2 cellular contexts compared by ENCODE assay signal in the genomic region with DNA sequence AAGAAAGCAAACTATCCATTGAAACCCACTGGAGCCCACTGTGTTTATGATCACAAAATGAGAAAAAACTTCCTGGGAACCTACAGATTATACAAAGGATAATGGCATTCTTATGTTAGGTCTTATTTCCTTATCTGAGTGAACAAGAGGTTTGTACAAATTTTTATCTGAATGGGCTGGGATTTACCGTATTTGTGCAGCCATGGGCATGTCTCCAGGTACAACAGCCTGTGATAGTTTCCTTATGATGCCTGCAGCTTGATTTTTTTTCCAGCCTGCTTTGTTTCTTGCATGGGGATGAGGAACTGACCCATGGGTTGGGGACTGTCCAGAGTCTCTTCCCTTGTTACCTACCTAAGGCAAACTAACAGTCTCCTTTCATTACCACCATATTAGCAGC.
TF ChIP-seq lines count a peak whose summit lies in the region.

No MANE protein-coding gene starts in this region.

TF ChIP-seq in liver, 16 proteins besides CTCF, POLR2A, EP300 and RAD21 (continued from another document):
- TF ChIP-seq, protein P1, sequence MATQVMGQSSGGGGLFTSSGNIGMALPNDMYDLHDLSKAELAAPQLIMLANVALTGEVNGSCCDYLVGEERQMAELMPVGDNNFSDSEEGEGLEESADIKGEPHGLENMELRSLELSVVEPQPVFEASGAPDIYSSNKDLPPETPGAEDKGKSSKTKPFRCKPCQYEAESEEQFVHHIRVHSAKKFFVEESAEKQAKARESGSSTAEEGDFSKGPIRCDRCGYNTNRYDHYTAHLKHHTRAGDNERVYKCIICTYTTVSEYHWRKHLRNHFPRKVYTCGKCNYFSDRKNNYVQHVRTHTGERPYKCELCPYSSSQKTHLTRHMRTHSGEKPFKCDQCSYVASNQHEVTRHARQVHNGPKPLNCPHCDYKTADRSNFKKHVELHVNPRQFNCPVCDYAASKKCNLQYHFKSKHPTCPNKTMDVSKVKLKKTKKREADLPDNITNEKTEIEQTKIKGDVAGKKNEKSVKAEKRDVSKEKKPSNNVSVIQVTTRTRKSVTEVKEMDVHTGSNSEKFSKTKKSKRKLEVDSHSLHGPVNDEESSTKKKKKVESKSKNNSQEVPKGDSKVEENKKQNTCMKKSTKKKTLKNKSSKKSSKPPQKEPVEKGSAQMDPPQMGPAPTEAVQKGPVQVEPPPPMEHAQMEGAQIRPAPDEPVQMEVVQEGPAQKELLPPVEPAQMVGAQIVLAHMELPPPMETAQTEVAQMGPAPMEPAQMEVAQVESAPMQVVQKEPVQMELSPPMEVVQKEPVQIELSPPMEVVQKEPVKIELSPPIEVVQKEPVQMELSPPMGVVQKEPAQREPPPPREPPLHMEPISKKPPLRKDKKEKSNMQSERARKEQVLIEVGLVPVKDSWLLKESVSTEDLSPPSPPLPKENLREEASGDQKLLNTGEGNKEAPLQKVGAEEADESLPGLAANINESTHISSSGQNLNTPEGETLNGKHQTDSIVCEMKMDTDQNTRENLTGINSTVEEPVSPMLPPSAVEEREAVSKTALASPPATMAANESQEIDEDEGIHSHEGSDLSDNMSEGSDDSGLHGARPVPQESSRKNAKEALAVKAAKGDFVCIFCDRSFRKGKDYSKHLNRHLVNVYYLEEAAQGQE (IDR thresholded peaks at IDR 0.05), result no peak
- TF ChIP-seq EGR1 (IDR thresholded peaks at IDR 0.05; ENCODE audit: low read depth in 2 of 2), result no peak
- TF ChIP-seq HNF4A (conservative IDR thresholded peaks at IDR 0.05), result no peak
- no peak for TF ChIP-seq HNF4G (IDR thresholded peaks at IDR 0.05)

TF ChIP-seq in HepG2, 621 proteins besides CTCF, POLR2A, EP300 and RAD21 (continued from another document):
- TF ChIP-seq, protein P2, sequence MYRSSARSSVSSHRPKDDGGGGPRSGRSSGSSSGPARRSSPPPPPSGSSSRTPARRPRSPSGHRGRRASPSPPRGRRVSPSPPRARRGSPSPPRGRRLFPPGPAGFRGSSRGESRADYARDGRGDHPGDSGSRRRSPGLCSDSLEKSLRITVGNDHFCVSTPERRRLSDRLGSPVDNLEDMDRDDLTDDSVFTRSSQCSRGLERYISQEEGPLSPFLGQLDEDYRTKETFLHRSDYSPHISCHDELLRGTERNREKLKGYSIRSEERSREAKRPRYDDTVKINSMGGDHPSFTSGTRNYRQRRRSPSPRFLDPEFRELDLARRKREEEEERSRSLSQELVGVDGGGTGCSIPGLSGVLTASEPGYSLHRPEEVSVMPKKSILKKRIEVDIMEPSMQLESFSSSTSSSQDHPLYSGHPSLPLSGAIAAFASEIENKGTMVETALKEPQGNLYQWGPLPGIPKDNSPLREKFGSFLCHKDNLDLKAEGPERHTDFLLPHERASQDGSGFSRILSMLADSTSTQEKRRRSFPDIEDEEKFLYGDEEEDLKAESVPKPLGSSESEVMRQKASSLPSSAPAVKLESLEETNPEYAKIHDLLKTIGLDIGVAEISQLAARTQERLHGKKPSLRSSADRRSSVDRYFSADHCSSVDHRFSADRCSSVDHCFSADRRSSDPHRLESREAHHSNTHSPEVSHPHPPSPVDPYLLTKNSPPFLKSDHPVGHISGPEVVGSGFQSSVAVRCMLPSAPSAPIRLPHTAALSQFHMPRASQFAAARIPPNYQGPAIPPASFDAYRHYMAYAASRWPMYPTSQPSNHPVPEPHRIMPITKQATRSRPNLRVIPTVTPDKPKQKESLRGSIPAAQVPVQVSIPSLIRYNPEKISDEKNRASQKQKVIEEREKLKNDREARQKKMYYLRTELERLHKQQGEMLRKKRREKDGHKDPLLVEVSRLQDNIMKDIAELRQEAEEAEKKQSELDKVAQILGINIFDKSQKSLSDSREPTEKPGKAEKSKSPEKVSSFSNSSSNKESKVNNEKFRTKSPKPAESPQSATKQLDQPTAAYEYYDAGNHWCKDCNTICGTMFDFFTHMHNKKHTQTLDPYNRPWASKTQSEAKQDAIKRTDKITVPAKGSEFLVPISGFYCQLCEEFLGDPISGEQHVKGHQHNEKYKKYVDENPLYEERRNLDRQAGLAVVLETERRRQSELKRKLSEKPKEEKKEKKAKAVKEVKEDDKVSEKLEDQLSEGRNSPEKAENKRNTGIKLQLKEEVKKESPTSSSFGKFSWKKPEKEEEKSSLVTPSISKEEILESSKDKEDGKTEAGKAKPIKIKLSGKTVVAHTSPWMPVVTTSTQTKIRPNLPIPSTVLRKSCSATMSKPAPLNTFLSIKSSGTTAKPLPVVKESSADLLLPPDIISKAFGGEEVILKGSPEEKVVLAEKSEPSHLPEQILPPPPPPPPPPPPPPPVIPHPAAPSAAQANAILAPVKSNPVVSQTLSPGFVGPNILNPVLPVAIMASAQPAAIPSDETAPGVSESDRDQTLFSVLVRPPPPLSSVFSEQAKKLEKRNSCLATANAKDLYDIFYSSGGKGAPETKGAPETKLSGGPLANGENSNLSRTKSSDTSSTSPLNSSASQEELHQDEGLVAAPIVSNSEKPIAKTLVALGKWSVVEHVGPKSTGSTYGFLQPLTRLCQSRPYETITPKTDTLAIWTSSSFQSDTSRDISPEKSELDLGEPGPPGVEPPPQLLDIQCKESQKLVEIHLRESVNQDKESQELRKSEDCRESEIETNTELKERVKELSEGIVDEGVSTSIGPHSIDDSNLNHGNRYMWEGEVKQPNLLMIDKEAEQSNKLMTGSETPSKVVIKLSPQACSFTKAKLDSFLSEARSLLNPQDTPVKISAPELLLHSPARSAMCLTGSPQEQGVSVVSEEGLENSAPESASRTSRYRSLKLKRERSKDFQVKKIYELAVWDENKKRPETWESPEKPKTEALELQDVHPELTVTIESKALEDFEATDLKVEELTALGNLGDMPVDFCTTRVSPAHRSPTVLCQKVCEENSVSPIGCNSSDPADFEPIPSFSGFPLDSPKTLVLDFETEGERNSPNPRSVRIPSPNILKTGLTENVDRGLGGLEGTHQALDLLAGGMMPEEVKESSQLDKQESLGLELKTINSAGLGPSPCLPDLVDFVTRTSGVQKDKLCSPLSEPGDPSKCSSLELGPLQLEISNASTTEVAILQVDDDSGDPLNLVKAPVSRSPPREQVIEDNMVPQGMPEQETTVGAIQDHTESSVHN (CRISPR knock-in tag; IDR thresholded peaks at IDR 0.05), result no peak
- TF ChIP-seq, protein P3, sequence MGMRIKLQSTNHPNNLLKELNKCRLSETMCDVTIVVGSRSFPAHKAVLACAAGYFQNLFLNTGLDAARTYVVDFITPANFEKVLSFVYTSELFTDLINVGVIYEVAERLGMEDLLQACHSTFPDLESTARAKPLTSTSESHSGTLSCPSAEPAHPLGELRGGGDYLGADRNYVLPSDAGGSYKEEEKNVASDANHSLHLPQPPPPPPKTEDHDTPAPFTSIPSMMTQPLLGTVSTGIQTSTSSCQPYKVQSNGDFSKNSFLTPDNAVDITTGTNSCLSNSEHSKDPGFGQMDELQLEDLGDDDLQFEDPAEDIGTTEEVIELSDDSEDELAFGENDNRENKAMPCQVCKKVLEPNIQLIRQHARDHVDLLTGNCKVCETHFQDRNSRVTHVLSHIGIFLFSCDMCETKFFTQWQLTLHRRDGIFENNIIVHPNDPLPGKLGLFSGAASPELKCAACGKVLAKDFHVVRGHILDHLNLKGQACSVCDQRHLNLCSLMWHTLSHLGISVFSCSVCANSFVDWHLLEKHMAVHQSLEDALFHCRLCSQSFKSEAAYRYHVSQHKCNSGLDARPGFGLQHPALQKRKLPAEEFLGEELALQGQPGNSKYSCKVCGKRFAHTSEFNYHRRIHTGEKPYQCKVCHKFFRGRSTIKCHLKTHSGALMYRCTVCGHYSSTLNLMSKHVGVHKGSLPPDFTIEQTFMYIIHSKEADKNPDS (CRISPR knock-in tag; IDR thresholded peaks at IDR 0.05), result no peak
- TF ChIP-seq REXO4 (CRISPR knock-in tag; IDR thresholded peaks at IDR 0.05; ENCODE audit: borderline replicate concordance), result no peak
- TF ChIP-seq ZNF747 (CRISPR knock-in tag; IDR thresholded peaks at IDR 0.05; ENCODE audit: borderline replicate concordance), result no peak
- TF ChIP-seq ZFAT (CRISPR knock-in tag; conservative IDR thresholded peaks at IDR 0.05), result no peak
- TF ChIP-seq ISX (CRISPR knock-in tag; conservative IDR thresholded peaks at IDR 0.05), result no peak
- TF ChIP-seq, protein P4, sequence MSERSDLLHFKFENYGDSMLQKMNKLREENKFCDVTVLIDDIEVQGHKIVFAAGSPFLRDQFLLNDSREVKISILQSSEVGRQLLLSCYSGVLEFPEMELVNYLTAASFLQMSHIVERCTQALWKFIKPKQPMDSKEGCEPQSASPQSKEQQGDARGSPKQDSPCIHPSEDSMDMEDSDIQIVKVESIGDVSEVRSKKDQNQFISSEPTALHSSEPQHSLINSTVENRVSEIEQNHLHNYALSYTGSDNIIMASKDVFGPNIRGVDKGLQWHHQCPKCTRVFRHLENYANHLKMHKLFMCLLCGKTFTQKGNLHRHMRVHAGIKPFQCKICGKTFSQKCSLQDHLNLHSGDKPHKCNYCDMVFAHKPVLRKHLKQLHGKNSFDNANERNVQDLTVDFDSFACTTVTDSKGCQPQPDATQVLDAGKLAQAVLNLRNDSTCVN (CRISPR knock-in tag; IDR thresholded peaks at IDR 0.05; ENCODE audit: borderline replicate concordance), result no peak
- no peak for TF ChIP-seq ZNF550 (CRISPR knock-in tag; IDR thresholded peaks at IDR 0.05; ENCODE audit: borderline replicate concordance)
- no peak for TF ChIP-seq TCF7 (IDR thresholded peaks at IDR 0.05; ENCODE audit: low read depth)
- no peak for TF ChIP-seq PHF5A (CRISPR knock-in tag; IDR thresholded peaks at IDR 0.05; ENCODE audit: low read depth, unreplicated experiment)
- TF ChIP-seq, protein P5, sequence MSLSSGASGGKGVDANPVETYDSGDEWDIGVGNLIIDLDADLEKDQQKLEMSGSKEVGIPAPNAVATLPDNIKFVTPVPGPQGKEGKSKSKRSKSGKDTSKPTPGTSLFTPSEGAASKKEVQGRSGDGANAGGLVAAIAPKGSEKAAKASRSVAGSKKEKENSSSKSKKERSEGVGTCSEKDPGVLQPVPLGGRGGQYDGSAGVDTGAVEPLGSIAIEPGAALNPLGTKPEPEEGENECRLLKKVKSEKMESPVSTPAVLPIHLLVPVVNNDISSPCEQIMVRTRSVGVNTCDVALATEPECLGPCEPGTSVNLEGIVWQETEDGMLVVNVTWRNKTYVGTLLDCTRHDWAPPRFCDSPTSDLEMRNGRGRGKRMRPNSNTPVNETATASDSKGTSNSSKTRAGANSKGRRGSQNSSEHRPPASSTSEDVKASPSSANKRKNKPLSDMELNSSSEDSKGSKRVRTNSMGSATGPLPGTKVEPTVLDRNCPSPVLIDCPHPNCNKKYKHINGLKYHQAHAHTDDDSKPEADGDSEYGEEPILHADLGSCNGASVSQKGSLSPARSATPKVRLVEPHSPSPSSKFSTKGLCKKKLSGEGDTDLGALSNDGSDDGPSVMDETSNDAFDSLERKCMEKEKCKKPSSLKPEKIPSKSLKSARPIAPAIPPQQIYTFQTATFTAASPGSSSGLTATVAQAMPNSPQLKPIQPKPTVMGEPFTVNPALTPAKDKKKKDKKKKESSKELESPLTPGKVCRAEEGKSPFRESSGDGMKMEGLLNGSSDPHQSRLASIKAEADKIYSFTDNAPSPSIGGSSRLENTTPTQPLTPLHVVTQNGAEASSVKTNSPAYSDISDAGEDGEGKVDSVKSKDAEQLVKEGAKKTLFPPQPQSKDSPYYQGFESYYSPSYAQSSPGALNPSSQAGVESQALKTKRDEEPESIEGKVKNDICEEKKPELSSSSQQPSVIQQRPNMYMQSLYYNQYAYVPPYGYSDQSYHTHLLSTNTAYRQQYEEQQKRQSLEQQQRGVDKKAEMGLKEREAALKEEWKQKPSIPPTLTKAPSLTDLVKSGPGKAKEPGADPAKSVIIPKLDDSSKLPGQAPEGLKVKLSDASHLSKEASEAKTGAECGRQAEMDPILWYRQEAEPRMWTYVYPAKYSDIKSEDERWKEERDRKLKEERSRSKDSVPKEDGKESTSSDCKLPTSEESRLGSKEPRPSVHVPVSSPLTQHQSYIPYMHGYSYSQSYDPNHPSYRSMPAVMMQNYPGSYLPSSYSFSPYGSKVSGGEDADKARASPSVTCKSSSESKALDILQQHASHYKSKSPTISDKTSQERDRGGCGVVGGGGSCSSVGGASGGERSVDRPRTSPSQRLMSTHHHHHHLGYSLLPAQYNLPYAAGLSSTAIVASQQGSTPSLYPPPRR (CRISPR knock-in tag; IDR thresholded peaks at IDR 0.05; ENCODE audit: borderline replicate concordance), result no peak
- TF ChIP-seq, protein P6, sequence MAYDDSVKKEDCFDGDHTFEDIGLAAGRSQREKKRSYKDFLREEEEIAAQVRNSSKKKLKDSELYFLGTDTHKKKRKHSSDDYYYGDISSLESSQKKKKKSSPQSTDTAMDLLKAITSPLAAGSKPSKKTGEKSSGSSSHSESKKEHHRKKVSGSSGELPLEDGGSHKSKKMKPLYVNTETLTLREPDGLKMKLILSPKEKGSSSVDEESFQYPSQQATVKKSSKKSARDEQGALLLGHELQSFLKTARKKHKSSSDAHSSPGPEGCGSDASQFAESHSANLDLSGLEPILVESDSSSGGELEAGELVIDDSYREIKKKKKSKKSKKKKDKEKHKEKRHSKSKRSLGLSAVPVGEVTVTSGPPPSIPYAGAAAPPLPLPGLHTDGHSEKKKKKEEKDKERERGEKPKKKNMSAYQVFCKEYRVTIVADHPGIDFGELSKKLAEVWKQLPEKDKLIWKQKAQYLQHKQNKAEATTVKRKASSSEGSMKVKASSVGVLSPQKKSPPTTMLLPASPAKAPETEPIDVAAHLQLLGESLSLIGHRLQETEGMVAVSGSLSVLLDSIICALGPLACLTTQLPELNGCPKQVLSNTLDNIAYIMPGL (CRISPR knock-in tag; IDR thresholded peaks at IDR 0.05; ENCODE audit: borderline replicate concordance in 1 of 2, low read depth in 1 of 2), result no peak
- TF ChIP-seq TBP (CRISPR knock-in tag; IDR thresholded peaks at IDR 0.05), result no peak
- no peak for TF ChIP-seq SIN3A (IDR thresholded peaks at IDR 0.05; ENCODE audit: borderline replicate concordance, low read depth, low read length)
TF ChIP-seq in HepG2: peak in this region for 0.
